Comparison of ENCODE assay signal across 2 cellular contexts in the genomic region with DNA sequence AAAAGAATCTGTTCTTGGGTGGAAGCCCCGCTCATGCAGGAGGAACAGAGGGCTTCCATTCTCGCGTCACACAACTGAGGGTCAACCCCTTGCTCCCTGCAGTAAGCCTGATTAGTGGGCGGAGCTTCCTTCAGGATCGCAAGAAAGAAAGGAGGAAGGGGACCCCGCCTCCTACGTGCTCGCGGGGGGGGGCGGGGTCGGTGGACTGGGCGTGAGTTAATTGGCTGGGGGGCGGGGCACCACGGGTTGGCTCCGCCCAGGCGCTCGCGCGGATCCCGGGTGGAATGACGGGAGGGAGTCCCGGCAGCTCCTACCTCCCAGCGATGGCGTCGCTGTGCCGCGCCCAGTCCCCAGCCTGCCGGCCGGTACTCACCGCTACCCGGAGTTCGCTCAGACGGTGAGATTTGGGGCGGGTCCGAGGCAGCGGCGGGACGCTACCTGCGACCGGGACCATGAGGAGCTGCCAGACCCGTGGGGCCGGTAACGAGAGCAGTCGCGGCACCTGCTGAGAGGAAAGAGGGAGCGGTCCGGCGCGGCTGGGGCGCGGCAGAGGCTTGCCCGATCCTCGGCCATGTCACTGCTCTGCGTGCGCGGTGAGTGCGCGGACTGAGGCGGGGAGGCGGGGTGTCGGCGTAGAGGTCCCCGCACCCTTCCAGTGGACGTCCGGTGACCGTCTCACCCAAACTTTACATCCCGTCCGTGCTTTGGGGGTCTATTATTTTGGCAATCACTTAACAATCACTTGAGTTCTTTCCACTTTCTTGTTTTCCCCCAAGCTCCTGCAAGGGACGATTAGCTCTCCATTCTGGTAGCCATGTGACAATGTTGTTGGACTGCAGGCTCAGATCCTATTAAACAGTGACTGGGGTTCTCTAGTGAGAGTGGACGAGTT.
TF ChIP-seq lines count a peak whose summit lies in the region.

A gene (plus strand): TSS at position 297 of the 892 bp plus-strand sequence. CDS start 275 bp downstream, at position 572.

TF ChIP-seq in GM23338, 12 proteins besides CTCF, POLR2A, EP300 and RAD21 (continues in another document):
- TF ChIP-seq, protein P1, sequence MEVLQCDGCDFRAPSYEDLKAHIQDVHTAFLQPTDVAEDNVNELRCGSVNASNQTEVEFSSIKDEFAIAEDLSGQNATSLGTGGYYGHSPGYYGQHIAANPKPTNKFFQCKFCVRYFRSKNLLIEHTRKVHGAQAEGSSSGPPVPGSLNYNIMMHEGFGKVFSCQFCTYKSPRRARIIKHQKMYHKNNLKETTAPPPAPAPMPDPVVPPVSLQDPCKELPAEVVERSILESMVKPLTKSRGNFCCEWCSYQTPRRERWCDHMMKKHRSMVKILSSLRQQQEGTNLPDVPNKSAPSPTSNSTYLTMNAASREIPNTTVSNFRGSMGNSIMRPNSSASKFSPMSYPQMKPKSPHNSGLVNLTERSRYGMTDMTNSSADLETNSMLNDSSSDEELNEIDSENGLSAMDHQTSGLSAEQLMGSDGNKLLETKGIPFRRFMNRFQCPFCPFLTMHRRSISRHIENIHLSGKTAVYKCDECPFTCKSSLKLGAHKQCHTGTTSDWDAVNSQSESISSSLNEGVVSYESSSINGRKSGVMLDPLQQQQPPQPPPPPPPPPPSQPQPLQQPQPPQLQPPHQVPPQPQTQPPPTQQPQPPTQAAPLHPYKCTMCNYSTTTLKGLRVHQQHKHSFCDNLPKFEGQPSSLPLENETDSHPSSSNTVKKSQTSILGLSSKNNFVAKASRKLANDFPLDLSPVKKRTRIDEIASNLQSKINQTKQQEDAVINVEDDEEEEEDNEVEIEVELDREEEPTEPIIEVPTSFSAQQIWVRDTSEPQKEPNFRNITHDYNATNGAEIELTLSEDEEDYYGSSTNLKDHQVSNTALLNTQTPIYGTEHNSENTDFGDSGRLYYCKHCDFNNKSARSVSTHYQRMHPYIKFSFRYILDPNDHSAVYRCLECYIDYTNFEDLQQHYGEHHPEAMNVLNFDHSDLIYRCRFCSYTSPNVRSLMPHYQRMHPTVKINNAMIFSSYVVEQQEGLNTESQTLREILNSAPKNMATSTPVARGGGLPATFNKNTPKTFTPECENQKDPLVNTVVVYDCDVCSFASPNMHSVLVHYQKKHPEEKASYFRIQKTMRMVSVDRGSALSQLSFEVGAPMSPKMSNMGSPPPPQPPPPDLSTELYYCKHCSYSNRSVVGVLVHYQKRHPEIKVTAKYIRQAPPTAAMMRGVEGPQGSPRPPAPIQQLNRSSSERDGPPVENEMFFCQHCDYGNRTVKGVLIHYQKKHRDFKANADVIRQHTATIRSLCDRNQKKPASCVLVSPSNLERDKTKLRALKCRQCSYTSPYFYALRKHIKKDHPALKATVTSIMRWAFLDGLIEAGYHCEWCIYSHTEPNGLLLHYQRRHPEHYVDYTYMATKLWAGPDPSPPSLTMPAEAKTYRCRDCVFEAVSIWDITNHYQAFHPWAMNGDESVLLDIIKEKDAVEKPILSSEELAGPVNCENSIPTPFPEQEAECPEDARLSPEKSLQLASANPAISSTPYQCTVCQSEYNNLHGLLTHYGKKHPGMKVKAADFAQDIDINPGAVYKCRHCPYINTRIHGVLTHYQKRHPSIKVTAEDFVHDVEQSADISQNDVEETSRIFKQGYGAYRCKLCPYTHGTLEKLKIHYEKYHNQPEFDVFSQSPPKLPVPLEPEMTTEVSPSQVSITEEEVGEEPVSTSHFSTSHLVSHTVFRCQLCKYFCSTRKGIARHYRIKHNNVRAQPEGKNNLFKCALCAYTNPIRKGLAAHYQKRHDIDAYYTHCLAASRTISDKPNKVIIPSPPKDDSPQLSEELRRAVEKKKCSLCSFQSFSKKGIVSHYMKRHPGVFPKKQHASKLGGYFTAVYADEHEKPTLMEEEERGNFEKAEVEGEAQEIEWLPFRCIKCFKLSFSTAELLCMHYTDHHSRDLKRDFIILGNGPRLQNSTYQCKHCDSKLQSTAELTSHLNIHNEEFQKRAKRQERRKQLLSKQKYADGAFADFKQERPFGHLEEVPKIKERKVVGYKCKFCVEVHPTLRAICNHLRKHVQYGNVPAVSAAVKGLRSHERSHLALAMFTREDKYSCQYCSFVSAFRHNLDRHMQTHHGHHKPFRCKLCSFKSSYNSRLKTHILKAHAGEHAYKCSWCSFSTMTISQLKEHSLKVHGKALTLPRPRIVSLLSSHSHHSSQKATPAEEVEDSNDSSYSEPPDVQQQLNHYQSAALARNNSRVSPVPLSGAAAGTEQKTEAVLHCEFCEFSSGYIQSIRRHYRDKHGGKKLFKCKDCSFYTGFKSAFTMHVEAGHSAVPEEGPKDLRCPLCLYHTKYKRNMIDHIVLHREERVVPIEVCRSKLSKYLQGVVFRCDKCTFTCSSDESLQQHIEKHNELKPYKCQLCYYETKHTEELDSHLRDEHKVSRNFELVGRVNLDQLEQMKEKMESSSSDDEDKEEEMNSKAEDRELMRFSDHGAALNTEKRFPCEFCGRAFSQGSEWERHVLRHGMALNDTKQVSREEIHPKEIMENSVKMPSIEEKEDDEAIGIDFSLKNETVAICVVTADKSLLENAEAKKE (CRISPR knock-in tag; IDR thresholded peaks at IDR 0.05): no peak
- TF ChIP-seq CREB1 (CRISPR knock-in tag; IDR thresholded peaks at IDR 0.05; ENCODE audit: low read depth) (peak; percentile 46; the same call in 1 of the 2 replicates), POLR2AphosphoS5 (IDR thresholded peaks at IDR 0.05; ENCODE audit: low read depth) (peak; percentile 87), ZNF114 (CRISPR knock-in tag; IDR thresholded peaks at IDR 0.05) (no peak), EZH2phosphoT487 (IDR thresholded peaks at IDR 0.05; ENCODE audit: unreplicated experiment) (no peak)
- TF ChIP-seq, protein P2, sequence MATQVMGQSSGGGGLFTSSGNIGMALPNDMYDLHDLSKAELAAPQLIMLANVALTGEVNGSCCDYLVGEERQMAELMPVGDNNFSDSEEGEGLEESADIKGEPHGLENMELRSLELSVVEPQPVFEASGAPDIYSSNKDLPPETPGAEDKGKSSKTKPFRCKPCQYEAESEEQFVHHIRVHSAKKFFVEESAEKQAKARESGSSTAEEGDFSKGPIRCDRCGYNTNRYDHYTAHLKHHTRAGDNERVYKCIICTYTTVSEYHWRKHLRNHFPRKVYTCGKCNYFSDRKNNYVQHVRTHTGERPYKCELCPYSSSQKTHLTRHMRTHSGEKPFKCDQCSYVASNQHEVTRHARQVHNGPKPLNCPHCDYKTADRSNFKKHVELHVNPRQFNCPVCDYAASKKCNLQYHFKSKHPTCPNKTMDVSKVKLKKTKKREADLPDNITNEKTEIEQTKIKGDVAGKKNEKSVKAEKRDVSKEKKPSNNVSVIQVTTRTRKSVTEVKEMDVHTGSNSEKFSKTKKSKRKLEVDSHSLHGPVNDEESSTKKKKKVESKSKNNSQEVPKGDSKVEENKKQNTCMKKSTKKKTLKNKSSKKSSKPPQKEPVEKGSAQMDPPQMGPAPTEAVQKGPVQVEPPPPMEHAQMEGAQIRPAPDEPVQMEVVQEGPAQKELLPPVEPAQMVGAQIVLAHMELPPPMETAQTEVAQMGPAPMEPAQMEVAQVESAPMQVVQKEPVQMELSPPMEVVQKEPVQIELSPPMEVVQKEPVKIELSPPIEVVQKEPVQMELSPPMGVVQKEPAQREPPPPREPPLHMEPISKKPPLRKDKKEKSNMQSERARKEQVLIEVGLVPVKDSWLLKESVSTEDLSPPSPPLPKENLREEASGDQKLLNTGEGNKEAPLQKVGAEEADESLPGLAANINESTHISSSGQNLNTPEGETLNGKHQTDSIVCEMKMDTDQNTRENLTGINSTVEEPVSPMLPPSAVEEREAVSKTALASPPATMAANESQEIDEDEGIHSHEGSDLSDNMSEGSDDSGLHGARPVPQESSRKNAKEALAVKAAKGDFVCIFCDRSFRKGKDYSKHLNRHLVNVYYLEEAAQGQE (IDR thresholded peaks at IDR 0.05; ENCODE audit: unreplicated experiment): no peak

TF ChIP-seq in SK-N-SH, 30 proteins besides CTCF, POLR2A, EP300 and RAD21 (continued from another document):
- TF ChIP-seq, protein P2 (IDR thresholded peaks at IDR 0.05; ENCODE audit: low read depth, low read length): 0 out of 2 replicates have a peak, but pooled peaks have one; percentile 8
- TF ChIP-seq, protein P3, sequence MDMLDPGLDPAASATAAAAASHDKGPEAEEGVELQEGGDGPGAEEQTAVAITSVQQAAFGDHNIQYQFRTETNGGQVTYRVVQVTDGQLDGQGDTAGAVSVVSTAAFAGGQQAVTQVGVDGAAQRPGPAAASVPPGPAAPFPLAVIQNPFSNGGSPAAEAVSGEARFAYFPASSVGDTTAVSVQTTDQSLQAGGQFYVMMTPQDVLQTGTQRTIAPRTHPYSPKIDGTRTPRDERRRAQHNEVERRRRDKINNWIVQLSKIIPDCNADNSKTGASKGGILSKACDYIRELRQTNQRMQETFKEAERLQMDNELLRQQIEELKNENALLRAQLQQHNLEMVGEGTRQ (IDR thresholded peaks at IDR 0.05; ENCODE audit: borderline replicate concordance, low read depth, low read length): no peak
- TF ChIP-seq, protein P4, sequence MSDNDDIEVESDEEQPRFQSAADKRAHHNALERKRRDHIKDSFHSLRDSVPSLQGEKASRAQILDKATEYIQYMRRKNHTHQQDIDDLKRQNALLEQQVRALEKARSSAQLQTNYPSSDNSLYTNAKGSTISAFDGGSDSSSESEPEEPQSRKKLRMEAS (IDR thresholded peaks at IDR 0.05; ENCODE audit: low read depth): peak; percentile 19; the same call in 1 of the 2 replicates
- peak; percentile 30; the same call in 1 of the 2 replicates for TF ChIP-seq TEAD4 (IDR thresholded peaks at IDR 0.05; ENCODE audit: borderline replicate concordance, insufficient read depth)
